ENCODE assay signal across 9 cellular contexts in the genomic region with DNA sequence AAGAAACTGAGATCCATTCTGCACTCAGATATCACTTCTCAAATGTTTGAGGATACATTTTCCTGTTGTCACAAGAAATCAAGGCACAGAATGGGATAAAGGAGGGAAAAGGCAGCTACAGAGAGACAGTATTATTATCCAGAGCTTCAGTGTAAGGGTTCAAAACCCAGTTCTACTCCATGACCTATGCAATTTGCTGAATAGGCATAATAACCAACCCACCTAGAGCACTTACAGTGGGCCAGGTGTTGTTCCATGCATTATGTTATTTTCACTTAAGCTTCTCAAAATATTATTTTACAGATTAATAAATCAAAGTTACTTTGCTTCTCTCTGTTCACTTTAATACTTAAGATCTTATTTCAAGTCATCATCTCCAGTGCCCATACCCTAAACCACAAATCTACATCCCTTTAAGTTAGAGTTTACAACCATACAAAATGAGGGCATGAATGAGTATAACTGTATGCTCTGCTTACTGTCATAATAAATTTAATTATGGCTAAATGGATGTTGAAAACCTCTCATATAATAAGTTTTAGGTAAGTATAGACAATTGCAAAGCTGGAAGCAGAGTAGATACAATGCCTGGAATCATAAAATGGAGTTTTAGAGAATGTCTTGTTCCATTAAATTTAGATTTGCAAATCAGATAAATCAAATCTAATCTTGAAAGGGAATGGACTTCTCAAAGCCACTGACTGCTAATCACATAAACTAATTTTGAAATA.
"Had no signal": no experiment of that assay in that cellular context is flagged by ENCODE, and none has a peak within 500 bp of the region (broad histone marks: within the 10 kb centered on the region; RNA-seq: fewer than 3 reads in every experiment).

No MANE protein-coding gene starts in this region.

- H3K4me1 ChIP-seq: HAP-1 had no signal

- ATAC-seq: GM23338, HCT116 had no signal

- H2AFZ ChIP-seq: GM23338 had no signal

- H3K36me3 ChIP-seq: HAP-1 had no signal

- FAIRE-seq: HTR-8/SVneo had no signal

- DNase-seq: H7, HFFc6, Karpas-422, KBM-7 had no signal

- H3K4me2 ChIP-seq: GM23338, KMS-11 had no signal

- H3K9me3 ChIP-seq: HAP-1 had no signal

- H3K27ac ChIP-seq: KMS-11 had no signal

- H3K9ac ChIP-seq: KMS-11 had no signal

- H3K4me3 ChIP-seq: GM23338, HAP-1 had no signal
